ENCODE assay signal across 8 cellular contexts in the genomic region with DNA sequence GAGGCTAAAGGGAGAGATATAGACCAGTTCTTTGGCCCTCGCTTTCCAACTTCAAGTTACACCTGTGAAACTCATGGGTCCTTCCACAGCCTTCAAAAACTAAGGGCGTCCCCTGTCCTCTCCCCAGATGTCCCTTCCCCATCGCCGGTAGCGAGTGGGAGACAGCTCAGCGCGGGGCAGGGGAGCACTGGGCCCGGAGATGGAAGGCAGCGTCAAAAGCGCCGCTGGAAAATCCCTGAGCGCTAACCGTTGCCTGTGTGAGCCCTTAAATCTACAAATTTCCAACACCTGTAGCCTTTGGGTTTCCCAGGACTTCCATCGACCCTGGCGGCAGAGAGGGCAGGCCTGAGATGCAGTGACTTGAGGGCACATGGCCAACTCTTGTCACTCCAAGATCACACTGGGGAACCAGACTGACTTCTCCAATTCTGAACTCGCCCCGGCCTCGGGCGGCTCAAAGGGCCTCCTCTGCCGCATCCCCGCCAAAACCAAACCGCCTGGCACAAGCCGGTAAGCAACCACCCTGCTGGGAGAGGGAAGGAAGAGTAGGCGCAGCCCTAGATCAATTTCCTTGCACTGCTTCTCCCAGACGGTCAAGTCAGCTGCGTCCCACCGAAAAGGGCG. TPM values are rescaled to one million over a fixed set of nuclear protein-coding genes. Genes with fewer than 3 reads are reported as not detected.
DNase-seq lines count a peak whose midpoint lies in the region; ATAC-seq and TF ChIP-seq lines count a peak whose summit lies in the region.

No MANE protein-coding gene starts in this region.

- CTCF ChIA-PET in Caco-2 (lab: Charles Lee): interaction anchor here (0.6 to 2.1 kb wide), 4 partner anchors 11 to 1487 kb away, joined by 3 to 15 read pairs (median 4); no protein-coding TSS in a partner anchor

- H3K36me3 ChIP-seq in Caco-2 (ENCODE audit: control insufficient read depth, insufficient read depth, low read length) (no peaks in the 10 kb centered on the region), HUES6 (ENCODE audit: control insufficient read depth, insufficient read depth, low read length) (no peaks in the 10 kb centered on the region)

- peaks cover 26% of the 10 kb centered on the region for H3K36me3 Mint-ChIP-seq in Caco-2 (ENCODE audit: insufficient read depth, unreplicated experiment)
- H3K36me3 Mint-ChIP-seq in activated T-helper 17 cell treated with anti-CD3 and anti-CD28 coated beads, Interleukin-2, amount 50 U/mL, for 72 hours (ENCODE audit: low read depth): peaks cover 11% of the 10 kb centered on the region
- H3K36me3 Mint-ChIP-seq in osteocyte (ENCODE audit: unreplicated experiment): no peaks in the 10 kb centered on the region

- BruUV-seq in Caco-2 (replicated peaks; lab: Mats Ljungman, UMichigan): no TSS peak

- H3K9me3 ChIP-seq in Caco-2 (no peaks in the 10 kb centered on the region), HUES6 (ENCODE audit: control insufficient read depth, insufficient read depth, low read depth, low read length) (no peaks in the 10 kb centered on the region)

- H3K4me3 ChIP-seq in Caco-2 (ENCODE audit: low read depth, low read length): peak overlapping the region; percentile 54
- H3K4me3 ChIP-seq in HUES6 (ENCODE audit: low read depth, low read length): peak overlapping the region; percentile 69

- TF ChIP-seq CTCF in Caco-2 (IDR thresholded peaks at IDR 0.05; ENCODE audit: insufficient read depth in 1 of 2, low read depth in 1 of 2, low read length in 1 of 2, severe bottlenecking in 1 of 2, unreplicated experiment in 1 of 2) (no peak), osteocyte (IDR thresholded peaks at IDR 0.05) (no peak)

- intact Hi-C loops in Caco-2 (cut with micrococcal nuclease; ENCODE audit: unreplicated experiment): loop anchor here (2.0 to 10.0 kb wide), 4 partner anchors 64 to 682 kb away; a partner anchor contains a TSS

- no peaks in the 10 kb centered on the region for H3K27me3 ChIP-seq in Caco-2 (replicated peaks; ENCODE audit: control insufficient read depth, insufficient read depth, low read length)
- H3K27me3 ChIP-seq in HUES6 (ENCODE audit: control insufficient read depth, insufficient read depth, low read length): peaks cover 84% of the 10 kb centered on the region

- H3K9ac ChIP-seq in HUES6 (ENCODE audit: low read length): no peak overlapping the region

- H3K27me3 Mint-ChIP-seq in Caco-2 (ENCODE audit: insufficient read depth, unreplicated experiment): peaks cover 2% of the 10 kb centered on the region
- peaks cover 33% of the 10 kb centered on the region for H3K27me3 Mint-ChIP-seq in activated T-helper 17 cell treated with anti-CD3 and anti-CD28 coated beads, Interleukin-2, amount 50 U/mL, for 72 hours
- peaks cover 65% of the 10 kb centered on the region for H3K27me3 Mint-ChIP-seq in osteocyte (ENCODE audit: unreplicated experiment)

- ATAC-seq in activated T-helper 17 cell treated with anti-CD3 and anti-CD28 coated beads, Interleukin-2, amount 50 U/mL, for 72 hours (replicated peaks): peak; percentile 10
- ATAC-seq in HG03175 (IDR thresholded peaks at IDR 0.05; ENCODE audit: unreplicated experiment): no peak

- H3K4me1 ChIP-seq in Caco-2 (peaks cover 16% of the 10 kb centered on the region), HUES6 (ENCODE audit: control insufficient read depth, insufficient read depth, low read length) (peaks cover 23% of the 10 kb centered on the region)

- H3K9me3 Mint-ChIP-seq in Caco-2 (ENCODE audit: unreplicated experiment) (no peaks in the 10 kb centered on the region), osteocyte (ENCODE audit: unreplicated experiment) (no peaks in the 10 kb centered on the region)
- H3K9me3 Mint-ChIP-seq in activated T-helper 17 cell treated with anti-CD3 and anti-CD28 coated beads, Interleukin-2, amount 50 U/mL, for 72 hours: no peaks in the 10 kb centered on the region

- DNase-seq in Caco-2 (peak in 1 of 2 experiments; percentile 26), globus pallidus (ENCODE audit: low spot score) (peak; percentile 37), osteocyte (ENCODE audit: extremely low spot score, unreplicated experiment) (no peak), COLO829 (ENCODE audit: low spot score) (no peak), NCI-H774 (lab: John Stamatoyannopoulos, UW) (no peak)

- no peak overlapping the region for H3K27ac Mint-ChIP-seq in Caco-2 (ENCODE audit: unreplicated experiment)
- H3K27ac Mint-ChIP-seq in activated T-helper 17 cell treated with anti-CD3 and anti-CD28 coated beads, Interleukin-2, amount 50 U/mL, for 72 hours: no peak overlapping the region
- H3K27ac Mint-ChIP-seq in osteocyte (ENCODE audit: unreplicated experiment): no peak overlapping the region

- POLR2A ChIA-PET in Caco-2 (lab: Charles Lee): interaction anchor here (0.7 to 1.8 kb wide), 2 partner anchors 233 to 266 kb away, joined by 3 to 6 read pairs; no protein-coding TSS in a partner anchor

- H3K4me1 Mint-ChIP-seq in Caco-2 (ENCODE audit: low read depth, unreplicated experiment) (peaks cover 13% of the 10 kb centered on the region), osteocyte (ENCODE audit: unreplicated experiment) (peaks cover 26% of the 10 kb centered on the region)
- H3K4me1 Mint-ChIP-seq in activated T-helper 17 cell treated with anti-CD3 and anti-CD28 coated beads, Interleukin-2, amount 50 U/mL, for 72 hours: peaks cover 7% of the 10 kb centered on the region

- H3K27ac ChIP-seq in HUES6 (ENCODE audit: low read depth, low read length): no peak overlapping the region

- H3K4me3 Mint-ChIP-seq in Caco-2 (ENCODE audit: unreplicated experiment) (peak overlapping the region; percentile 83), osteocyte (ENCODE audit: unreplicated experiment) (peak overlapping the region; percentile 58)
- peak overlapping the region; percentile 63 for H3K4me3 Mint-ChIP-seq in activated T-helper 17 cell treated with anti-CD3 and anti-CD28 coated beads, Interleukin-2, amount 50 U/mL, for 72 hours

RNA-seq across cellular contexts. Expression of a gene that starts 0.9 kb away (rescaled TPM):
- total RNA-seq in Caco-2 (2022): 68.1 and 77.3 TPM in 2 replicates
- 100 to 1,000 TPM in 1 of 2 donors, 10 to 100 TPM in 1; 53.7 to 210 TPM for total RNA-seq in activated T-helper 17 cell treated with anti-CD3 and anti-CD28 coated beads, Interleukin-2, amount 50 U/mL, for 72 hours
- total RNA-seq in osteocyte: 11.0 and 14.1 TPM in 2 replicates
